In the genomic region with DNA sequence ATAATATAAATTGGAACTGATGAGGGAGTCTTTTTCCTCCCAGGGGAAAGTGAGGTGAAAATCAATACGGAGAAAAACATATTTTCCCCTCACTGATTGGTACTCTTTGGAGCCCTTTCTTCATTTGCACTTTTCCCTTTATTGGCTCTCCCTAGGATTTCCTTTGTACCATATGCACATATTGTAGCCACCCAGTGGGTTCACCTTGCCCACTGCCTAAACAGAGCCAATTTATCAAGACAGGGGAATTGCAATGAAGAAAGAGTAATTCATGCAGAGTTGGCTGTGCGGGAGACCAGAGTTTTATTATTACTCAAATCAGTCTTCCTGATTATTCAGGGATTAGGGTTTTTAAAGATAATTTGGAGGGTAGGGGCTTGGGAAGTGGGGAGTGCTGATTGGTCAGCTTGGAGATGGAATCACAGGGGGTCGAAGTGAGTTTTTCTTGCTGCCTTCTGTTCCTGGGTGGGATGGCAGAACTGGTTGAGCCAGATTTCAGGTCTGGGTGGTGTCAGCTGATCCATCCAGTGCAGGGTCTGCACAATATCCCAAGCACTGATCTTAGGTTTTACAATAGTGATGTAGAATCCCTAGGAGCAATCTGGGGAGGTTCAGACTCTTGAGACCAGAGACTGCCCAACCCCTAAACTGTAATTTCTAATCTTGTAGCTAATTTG, we compare ENCODE assay signal across 22 cellular contexts. TPM values are rescaled to one million over a fixed set of nuclear protein-coding genes. Genes with fewer than 3 reads are reported as not detected.
"Had no signal": no experiment of that assay in that cellular context is flagged by ENCODE, and none has a peak within 500 bp of the region (broad histone marks: within the 10 kb centered on the region; RNA-seq: fewer than 3 reads in every experiment).

No MANE protein-coding gene starts in this region.

- H3K27ac ChIP-seq: coronary artery, foreskin keratinocyte, parathyroid adenoma, psoas muscle, right lobe of liver, thoracic aorta, transverse colon had no signal

- H3K9me3 ChIP-seq: psoas muscle, right lobe of liver, thoracic aorta, transverse colon had no signal

- H3K79me2 ChIP-seq: parathyroid adenoma had no signal

- H3K4me3 Mint-ChIP-seq: endodermal cell; nephron; stimulated activated memory B cell treated with anti-CD40 and anti-IgM and Interleukin-4, amounts not matched to agents 10 μg/mL and 1 μg/mL and 100 μg/mL, for 72 hours; stimulated activated naive CD8-positive, alpha-beta T cell treated with anti-CD3 and anti-CD28 coated beads, Interleukin-15, amount 100 ng/mL, for 72 hours had no signal

- H2AFZ ChIP-seq: parathyroid adenoma had no signal

- H3K4me1 ChIP-seq: parathyroid adenoma, psoas muscle, right lobe of liver had no signal

- DNase-seq: effector CD4-positive, alpha-beta T cell; endodermal cell; erythroblast; foreskin keratinocyte; mammary epithelial cell; midbrain; psoas muscle; retina; right lobe of liver; stimulated activated CD4-positive, alpha-beta T cell treated with anti-CD3 and anti-CD28 coated beads, Interleukin-4, amount 100 ng/mL, for 24 hours; stimulated activated naive CD8-positive, alpha-beta T cell treated with anti-CD3 and anti-CD28 coated beads, Interleukin-15, amount 100 ng/mL, for 72 hours; transverse colon had no signal

- H3K27ac Mint-ChIP-seq: endodermal cell; nephron; stimulated activated memory B cell treated with anti-CD40 and anti-IgM and Interleukin-4, amounts not matched to agents 10 μg/mL and 1 μg/mL and 100 μg/mL, for 72 hours; stimulated activated naive CD8-positive, alpha-beta T cell treated with anti-CD3 and anti-CD28 coated beads, Interleukin-15, amount 100 ng/mL, for 72 hours had no signal

- ATAC-seq: foreskin keratinocyte; left lobe of liver; psoas muscle; right lobe of liver; stimulated activated memory B cell treated with anti-CD40 and anti-IgM and Interleukin-4, amounts not matched to agents 10 μg/mL and 1 μg/mL and 100 μg/mL, for 72 hours; stimulated activated naive CD8-positive, alpha-beta T cell treated with anti-CD3 and anti-CD28 coated beads, Interleukin-15, amount 100 ng/mL, for 72 hours had no signal

- H3K36me3 Mint-ChIP-seq: stimulated activated memory B cell treated with anti-CD40 and anti-IgM and Interleukin-4, amounts not matched to agents 10 μg/mL and 1 μg/mL and 100 μg/mL, for 72 hours had no signal

- H3K4me3 ChIP-seq: coronary artery, psoas muscle, right lobe of liver, thoracic aorta, transverse colon had no signal

- H3K36me3 ChIP-seq: right lobe of liver, thoracic aorta, transverse colon had no signal

- FAIRE-seq: endothelial cell of umbilical vein, islet of Langerhans, urothelium cell line had no signal

- H3K27me3 ChIP-seq: foreskin keratinocyte, right lobe of liver, transverse colon had no signal

- H3K9ac ChIP-seq: parathyroid adenoma had no signal

- H3K4me1 Mint-ChIP-seq: stimulated activated memory B cell treated with anti-CD40 and anti-IgM and Interleukin-4, amounts not matched to agents 10 μg/mL and 1 μg/mL and 100 μg/mL, for 72 hours; stimulated activated naive CD8-positive, alpha-beta T cell treated with anti-CD3 and anti-CD28 coated beads, Interleukin-15, amount 100 ng/mL, for 72 hours had no signal

RNA-seq across cellular contexts. Expression of a gene that starts 15.1 kb away (rescaled TPM):
- total RNA-seq: dermis microvascular lymphatic vessel endothelial cell, endothelial cell of umbilical vein had no signal
